In the genomic region with DNA sequence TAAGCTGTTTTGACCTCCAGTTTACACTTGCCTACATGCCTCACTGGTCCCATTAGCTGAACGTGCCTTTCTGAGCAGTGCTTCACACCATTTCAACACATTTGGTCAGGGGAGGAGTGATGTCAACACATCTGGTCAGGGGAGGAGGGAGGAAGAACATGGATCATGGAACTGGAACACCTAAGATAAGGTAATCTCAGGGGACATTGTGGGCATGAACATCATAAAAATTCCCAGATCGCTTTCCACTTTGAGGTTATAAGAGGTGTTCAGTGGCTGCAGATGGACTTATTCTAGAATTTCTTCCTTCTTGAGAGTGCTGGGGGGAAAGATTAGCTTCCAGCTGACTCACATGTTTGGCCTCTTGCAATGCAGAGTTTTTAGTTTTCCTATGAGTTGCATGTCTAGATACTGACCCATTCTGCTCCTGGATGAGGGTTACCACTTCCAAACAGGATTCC, we compare ENCODE assay signal across 13 cellular contexts. TPM values are rescaled to one million over a fixed set of nuclear protein-coding genes. Genes with fewer than 3 reads are reported as not detected.
DNase-seq lines count a peak whose midpoint lies in the region; ATAC-seq, FAIRE-seq and TF ChIP-seq lines count a peak whose summit lies in the region.
"Had no signal": no experiment of that assay in that cellular context is flagged by ENCODE, and none has a peak within 500 bp of the region (broad histone marks: within the 10 kb centered on the region; RNA-seq: fewer than 3 reads in every experiment).

No MANE protein-coding gene starts in this region.

- no peak for ATAC-seq in A549

- H3K4me3 ChIP-seq in A549 (no peak overlapping the region), keratinocyte (ENCODE audit: control insufficient read depth in 2 of 3, extremely low read depth in 1 of 3, insufficient read depth in 2 of 3, low read depth in 1 of 3, low read length in 3 of 3) (peak overlapping the region in 1 of 3 experiments; percentile 88), testis (no peak overlapping the region)

- H3K27ac Mint-ChIP-seq in activated naive CD8-positive, alpha-beta T cell treated with anti-CD3 and anti-CD28 coated beads for 36 hours, result no peak overlapping the region

- POLR2A ChIA-PET in A549 (lab: Yijun Ruan, JAX), result no interaction called here

- H3K4me2 ChIP-seq in A549 (peak overlapping the region; percentile 80), keratinocyte (ENCODE audit: control insufficient read depth, extremely low read depth, insufficient read depth, low read depth, low read length) (peak overlapping the region; percentile 88)

- H3K4me1 Mint-ChIP-seq in activated naive CD8-positive, alpha-beta T cell treated with anti-CD3 and anti-CD28 coated beads for 36 hours, result peaks cover 33% of the 10 kb centered on the region

- WGBS in A549 (ENCODE audit: missing lambda C conversion rate), result 93% methylated on average over 2 of the region's 2 CpGs
- WGBS in testis, 2 donors, result 51 to 63% methylated on average over 2 of the region's 2 CpGs

- peaks cover 3% of the 10 kb centered on the region for H4K20me1 ChIP-seq in keratinocyte (ENCODE audit: control insufficient read depth, extremely low read depth, insufficient read depth, low read length)

- DNase-seq in A549 (ENCODE audit: low read depth in 1 of 2, low spot score in 1 of 2), result no peak
- DNase-seq in GM12892 (ENCODE audit: insufficient read length), result no peak
- no peak for DNase-seq in activated naive CD8-positive, alpha-beta T cell treated with anti-CD3 and anti-CD28 coated beads for 36 hours
- no peak for DNase-seq in keratinocyte (ENCODE audit: low read depth, low spot score)
- no peak for DNase-seq in NCI-H146 (lab: John Stamatoyannopoulos, UW)
- DNase-seq in substantia nigra (lab: John Stamatoyannopoulos, UW), result no peak
- DNase-seq in testis, result no peak
- DNase-seq in activated CD4-positive, alpha-beta T cell treated with anti-CD3 and anti-CD28 coated beads for 48 hours, result no peak
- DNase-seq: MM.1S had no signal

- H3K4me3 Mint-ChIP-seq in activated naive CD8-positive, alpha-beta T cell treated with anti-CD3 and anti-CD28 coated beads for 36 hours, result peak overlapping the region; percentile 26

- H3K9me3 Mint-ChIP-seq in activated naive CD8-positive, alpha-beta T cell treated with anti-CD3 and anti-CD28 coated beads for 36 hours, result no peaks in the 10 kb centered on the region

- CTCF ChIA-PET in A549 (lab: Yijun Ruan, JAX), result interaction anchor here (1.8 to 7.3 kb wide), 3 partner anchors 12 to 32 kb away, joined by 4 to 70 read pairs (median 13); no protein-coding TSS in a partner anchor

- H3K36me3 ChIP-seq in keratinocyte (ENCODE audit: control insufficient read depth in 2 of 2, extremely low read depth in 1 of 2, insufficient read depth in 2 of 2, low read length in 2 of 2), result peaks cover 4 to 6% of the 10 kb centered on the region in 2 experiments
- no peaks in the 10 kb centered on the region for H3K36me3 ChIP-seq in testis (ENCODE audit: low read depth, missing control alignments)
- H3K36me3 ChIP-seq: thoracic aorta had no signal

- no peak overlapping the region for H2AFZ ChIP-seq in keratinocyte (ENCODE audit: control insufficient read depth, low read length)
- H2AFZ ChIP-seq: parathyroid adenoma had no signal

- no peak overlapping the region for H3K27ac ChIP-seq in A549
- no peak overlapping the region for H3K27ac ChIP-seq in keratinocyte (ENCODE audit: control insufficient read depth, insufficient read depth, low read length)
- no peak overlapping the region for H3K27ac ChIP-seq in substantia nigra (ENCODE audit: low read depth, low read length, poor library complexity, severe bottlenecking)
- peak overlapping the region in 1 of 2 donors; percentile 48 for H3K27ac ChIP-seq in testis
- H3K27ac ChIP-seq: parathyroid adenoma, thoracic aorta had no signal

- FAIRE-seq in A549 (lab: Jason Lieb, UNC), result no peak
- peak; percentile 50 for FAIRE-seq in GM12892 (lab: Jason Lieb, UNC)
- no peak for FAIRE-seq in keratinocyte (lab: Jason Lieb, UNC)
- FAIRE-seq: colon, TTC549 had no signal

- H3K27me3 ChIP-seq in keratinocyte (ENCODE audit: control insufficient read depth, extremely low read depth, insufficient read depth, low read length) (no peaks in the 10 kb centered on the region), testis (no peaks in the 10 kb centered on the region)

- H3K4me1 ChIP-seq in A549 (peaks cover 25% of the 10 kb centered on the region), keratinocyte (ENCODE audit: control insufficient read depth, extremely low read depth, insufficient read depth, low read length) (peaks cover 32% of the 10 kb centered on the region), testis (peaks cover 34% of the 10 kb centered on the region)
- H3K4me1 ChIP-seq: parathyroid adenoma had no signal

- intact Hi-C loops in testis (cut with DNase I; ENCODE audit: low total_unique reads), result no loop called here

- H3K9ac ChIP-seq in keratinocyte (ENCODE audit: control insufficient read depth, extremely low read depth, insufficient read depth, low read length), result no peak overlapping the region
- H3K9ac ChIP-seq: parathyroid adenoma had no signal

- H3K9me3 ChIP-seq in A549, result no peaks in the 10 kb centered on the region
- H3K9me3 ChIP-seq in keratinocyte (ENCODE audit: control insufficient read depth, low read depth, low read length), result no peaks in the 10 kb centered on the region
- H3K9me3 ChIP-seq in testis, result no peaks in the 10 kb centered on the region
- H3K9me3 ChIP-seq: thoracic aorta had no signal

- dilution Hi-C loops in keratinocyte (cut with MboI; ENCODE audit: extremely low pct_ligation_motif_present, low sequenced_read_pairs), result no loop called here

- TF ChIP-seq RAD21 in A549 (conservative IDR thresholded peaks at IDR 0.05 in 1 of 2, IDR thresholded peaks at IDR 0.05 in 1 of 2), result no peak

- TF ChIP-seq POLR2A in A549 (IDR thresholded peaks at IDR 0.05; ENCODE audit: low read length), result no peak
- no peak for TF ChIP-seq POLR2A in GM12892 (IDR thresholded peaks at IDR 0.05; ENCODE audit: low read depth, low read length)
- TF ChIP-seq POLR2A in testis (IDR thresholded peaks at IDR 0.05), result no peak

- peaks cover 9% of the 10 kb centered on the region for H3K9me1 ChIP-seq in keratinocyte (ENCODE audit: control insufficient read depth, extremely low read depth, insufficient read depth, low read length)

- no peak for TF ChIP-seq EP300 in A549 (IDR thresholded peaks at IDR 0.05)

- no peaks in the 10 kb centered on the region for H3K27me3 Mint-ChIP-seq in activated naive CD8-positive, alpha-beta T cell treated with anti-CD3 and anti-CD28 coated beads for 36 hours

- H3K79me2 ChIP-seq in keratinocyte (ENCODE audit: control insufficient read depth, insufficient read depth, low read length), result peaks cover 51% of the 10 kb centered on the region
- H3K79me2 ChIP-seq: parathyroid adenoma had no signal

- no peaks in the 10 kb centered on the region for H3K36me3 Mint-ChIP-seq in activated naive CD8-positive, alpha-beta T cell treated with anti-CD3 and anti-CD28 coated beads for 36 hours

- TF ChIP-seq CTCF in A549 (IDR thresholded peaks at IDR 0.05), result no peak
- no peak for TF ChIP-seq CTCF in keratinocyte (optimal IDR thresholded peaks at IDR 0.05 in 1 of 3, IDR thresholded peaks at IDR 0.05 in 1 of 3, conservative IDR thresholded peaks at IDR 0.05 in 1 of 3; ENCODE audit: extremely low read depth in 1 of 3, insufficient read depth in 2 of 3, low read length in 3 of 3)
- no peak for TF ChIP-seq CTCF in testis (IDR thresholded peaks at IDR 0.05)

TF ChIP-seq in A549, 52 proteins besides CTCF, POLR2A, EP300 and RAD21 (continues in another document):
- TF ChIP-seq CBX2 (IDR thresholded peaks at IDR 0.05; ENCODE audit: borderline replicate concordance, low read depth) (no peak), RCOR1 (IDR thresholded peaks at IDR 0.05; ENCODE audit: low read depth, low read length) (no peak), JUN (IDR thresholded peaks at IDR 0.05) (no peak), GATA3 (IDR thresholded peaks at IDR 0.05; ENCODE audit: borderline replicate concordance) (no peak), KDM1A (IDR thresholded peaks at IDR 0.05; ENCODE audit: low read depth) (no peak), POLR2AphosphoS2 (conservative IDR thresholded peaks at IDR 0.05; ENCODE audit: low read length) (no peak), MYC (IDR thresholded peaks at IDR 0.05; ENCODE audit: borderline replicate concordance, low read length) (no peak), TFCP2L1 (CRISPR knock-in tag; IDR thresholded peaks at IDR 0.05) (no peak), SMC3 (IDR thresholded peaks at IDR 0.05) (no peak), HOXB13 (CRISPR knock-in tag; IDR thresholded peaks at IDR 0.05; ENCODE audit: low read depth) (no peak)
- TF ChIP-seq, protein P1, sequence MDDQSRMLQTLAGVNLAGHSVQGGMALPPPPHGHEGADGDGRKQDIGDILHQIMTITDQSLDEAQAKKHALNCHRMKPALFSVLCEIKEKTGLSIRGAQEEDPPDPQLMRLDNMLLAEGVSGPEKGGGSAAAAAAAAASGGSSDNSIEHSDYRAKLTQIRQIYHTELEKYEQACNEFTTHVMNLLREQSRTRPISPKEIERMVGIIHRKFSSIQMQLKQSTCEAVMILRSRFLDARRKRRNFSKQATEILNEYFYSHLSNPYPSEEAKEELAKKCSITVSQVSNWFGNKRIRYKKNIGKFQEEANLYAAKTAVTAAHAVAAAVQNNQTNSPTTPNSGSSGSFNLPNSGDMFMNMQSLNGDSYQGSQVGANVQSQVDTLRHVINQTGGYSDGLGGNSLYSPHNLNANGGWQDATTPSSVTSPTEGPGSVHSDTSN (IDR thresholded peaks at IDR 0.05), result no peak

RNA-seq across cellular contexts. Expression of a gene that starts 2.0 kb away (rescaled TPM):
- polyA plus RNA-seq in A549 (2011; rRNA removed), result 60.2 and 67.3 TPM in 2 replicates
- 49.0 and 56.2 TPM in 2 replicates for polyA plus RNA-seq in A549 (2012; cell fraction: cytosol; rRNA removed)
- 141 and 234 TPM in 2 replicates for polyA plus RNA-seq in A549 (2012; cell fraction: nucleus; rRNA removed)
- polyA plus RNA-seq in A549 (2017; fragmentation: RNase III; extraction: RNeasy Plus Mini Kit Qiagen cat#74134 plus additional on column Dnase treatment), result 41.5 to 43.8 TPM (median 41.6 TPM) in 3 replicates
- polyA minus RNA-seq in A549 (2011; rRNA and poly(A)+ RNA removed), result 25.3 and 37.9 TPM in 2 replicates
- polyA plus RNA-seq in GM12892 (2012; ENCODE audit: missing spikeins), result 14.2 TPM
- total RNA-seq in activated naive CD8-positive, alpha-beta T cell treated with anti-CD3 and anti-CD28 coated beads for 36 hours, result 10 to 100 TPM; 35.1 to 36.5 TPM
- polyA plus RNA-seq in keratinocyte, result 57.6 to 87.5 TPM (median 59.0 TPM) in 3 replicates
- 20.2 TPM for polyA plus RNA-seq in keratinocyte (2011; ENCODE audit: low read depth)
- 21.1 and 28.7 TPM in 2 replicates for polyA plus RNA-seq in keratinocyte (2011; cell fraction: cytosol; rRNA removed)
- 196 and 205 TPM in 2 replicates for polyA plus RNA-seq in keratinocyte (2011; cell fraction: nucleus; rRNA removed)
- 80.6 and 92.1 TPM in 2 replicates for polyA plus RNA-seq in keratinocyte (2012; ENCODE audit: low replicate concordance)
- 60.9 to 96.0 TPM (median 64.2 TPM) in 3 replicates for polyA minus RNA-seq in keratinocyte
- polyA minus RNA-seq in keratinocyte (2011; cell fraction: cytosol; rRNA and poly(A)+ RNA removed), result 70.4 TPM
- 124 and 168 TPM in 2 replicates for polyA minus RNA-seq in keratinocyte (2011; cell fraction: nucleus; rRNA and poly(A)+ RNA removed)
- total RNA-seq in testis, result 100 to 1,000 TPM; 566 to 691 TPM
- 285 TPM for polyA plus RNA-seq in testis (ENCODE audit: insufficient read depth, low read depth, low replicate concordance)
